ENCODE assay signal across 16 cellular contexts in genomic region chr2:174630097-174630496, GRCh38. TPM values are rescaled to one million over a fixed set of nuclear protein-coding genes. Genes with fewer than 3 reads are reported as not detected.
DNase-seq lines count a peak whose midpoint lies in the region; ATAC-seq and TF ChIP-seq lines count a peak whose summit lies in the region.
"Had no signal": no experiment of that assay in that cellular context is flagged by ENCODE, and none has a peak within 500 bp of the region (broad histone marks: within the 10 kb centered on the region; RNA-seq: fewer than 3 reads in every experiment).

No MANE protein-coding gene starts in this region.

- H3K27ac ChIP-seq in tibial artery = peak overlapping the region; percentile 17 to 33
- H3K27ac ChIP-seq in aorta (ENCODE audit: low read depth in 1 of 2, low read length in 2 of 2) = peak overlapping the region in 1 of 2 donors; percentile 36
- H3K27ac ChIP-seq in upper lobe of left lung = no peak overlapping the region
- H3K27ac ChIP-seq: foreskin keratinocyte, HL-60 had no signal

- H3K36me3 Mint-ChIP-seq in activated naive CD4-positive, alpha-beta T cell treated with anti-CD3 and anti-CD28 coated beads for 36 hours (ENCODE audit: low read depth) = peaks cover 72% of the 10 kb centered on the region
- H3K36me3 Mint-ChIP-seq in activated T-helper 1 cell treated with anti-CD3 and anti-CD28 coated beads, Interleukin-12 subunit alpha, Interleukin-12 subunit beta, Interleukin-2, Interleukin-4 antibody, amounts not matched to agents 30 ng/mL and 10 ng/mL and 1 ng/mL, durations not matched to agents 14 hours and 24 hours and 36 hours (ENCODE audit: low read depth) = peaks cover 66% of the 10 kb centered on the region
- H3K36me3 Mint-ChIP-seq in immature natural killer cell = peaks cover 11 to 18% (median 11%) of the 10 kb centered on the region in 3 donors

- no peak for TF ChIP-seq CTCF in tibial artery (IDR thresholded peaks at IDR 0.05)
- no peak for TF ChIP-seq CTCF in upper lobe of left lung (IDR thresholded peaks at IDR 0.05)

- 44 to 48% methylated on average over 3 of the region's 3 CpGs for WGBS in aorta, 2 donors
- 91 to 96% methylated on average over 3 of the region's 3 CpGs for whole genome bisulfite sequencing in upper lobe of left lung, 2 donors

- intact Hi-C loops in activated naive CD4-positive, alpha-beta T cell treated with anti-CD3 and anti-CD28 coated beads for 36 hours (cut with micrococcal nuclease) = loop anchor here (5.0 kb wide), 1 partner anchor 233 kb away; the partner anchor contains the start of gene SCRN3
- intact Hi-C loops in activated T-helper 1 cell treated with anti-CD3 and anti-CD28 coated beads, Interleukin-12 subunit alpha, Interleukin-12 subunit beta, Interleukin-2, Interleukin-4 antibody, amounts not matched to agents 30 ng/mL and 10 ng/mL and 1 ng/mL, durations not matched to agents 14 hours and 24 hours and 36 hours (cut with micrococcal nuclease) = loop anchor here (2.0 kb wide), 1 partner anchor 121 kb away; no protein-coding TSS in a partner anchor
- intact Hi-C loops in tibial artery (cut with DNase I; ENCODE audit: low total_unique reads) = no loop called here
- intact Hi-C loops in aorta (cut with DNase I) = no loop called here

- DNase-seq in activated naive CD4-positive, alpha-beta T cell treated with anti-CD3 and anti-CD28 coated beads for 36 hours = no peak
- no peak for DNase-seq in activated naive CD4-positive, alpha-beta T cell treated with anti-CD3 and anti-CD28 coated beads, Interleukin-2, amount 50 U/mL, for 16 hours
- DNase-seq in activated T-helper 1 cell treated with anti-CD3 and anti-CD28 coated beads, Interleukin-12 subunit alpha, Interleukin-12 subunit beta, Interleukin-2, Interleukin-4 antibody, amounts not matched to agents 30 ng/mL and 10 ng/mL and 1 ng/mL, durations not matched to agents 14 hours and 24 hours and 36 hours (ENCODE audit: low spot score) = no peak
- DNase-seq in immature natural killer cell (no peak), tibial artery (no peak), aorta (no peak), upper lobe of left lung (no peak), NCI-H82 (lab: John Stamatoyannopoulos, UW) (no peak)
- DNase-seq: DMS 273 treated with DMSO at 0.1 percent for 48 hours, foreskin keratinocyte, KG1, left ventricle myocardium superior, NCI-H146, NCI-H510A had no signal

- H3K4me3 Mint-ChIP-seq in activated naive CD4-positive, alpha-beta T cell treated with anti-CD3 and anti-CD28 coated beads for 36 hours = peak overlapping the region; percentile 91
- peak overlapping the region; percentile 94 for H3K4me3 Mint-ChIP-seq in activated T-helper 1 cell treated with anti-CD3 and anti-CD28 coated beads, Interleukin-12 subunit alpha, Interleukin-12 subunit beta, Interleukin-2, Interleukin-4 antibody, amounts not matched to agents 30 ng/mL and 10 ng/mL and 1 ng/mL, durations not matched to agents 14 hours and 24 hours and 36 hours
- H3K4me3 Mint-ChIP-seq in immature natural killer cell = no peak overlapping the region
- H3K4me3 Mint-ChIP-seq: nephron had no signal

- H3K4me1 Mint-ChIP-seq in activated naive CD4-positive, alpha-beta T cell treated with anti-CD3 and anti-CD28 coated beads for 36 hours (ENCODE audit: low read depth) = peaks cover 67% of the 10 kb centered on the region
- H3K4me1 Mint-ChIP-seq in activated T-helper 1 cell treated with anti-CD3 and anti-CD28 coated beads, Interleukin-12 subunit alpha, Interleukin-12 subunit beta, Interleukin-2, Interleukin-4 antibody, amounts not matched to agents 30 ng/mL and 10 ng/mL and 1 ng/mL, durations not matched to agents 14 hours and 24 hours and 36 hours (ENCODE audit: low read depth) = peaks cover 87% of the 10 kb centered on the region
- peaks cover 80 to 92% of the 10 kb centered on the region in 2 donors for H3K4me1 Mint-ChIP-seq in immature natural killer cell

- no peaks in the 10 kb centered on the region for H3K9me3 Mint-ChIP-seq in activated naive CD4-positive, alpha-beta T cell treated with anti-CD3 and anti-CD28 coated beads for 36 hours
- no peaks in the 10 kb centered on the region for H3K9me3 Mint-ChIP-seq in activated T-helper 1 cell treated with anti-CD3 and anti-CD28 coated beads, Interleukin-12 subunit alpha, Interleukin-12 subunit beta, Interleukin-2, Interleukin-4 antibody, amounts not matched to agents 30 ng/mL and 10 ng/mL and 1 ng/mL, durations not matched to agents 14 hours and 24 hours and 36 hours
- no peaks in the 10 kb centered on the region for H3K9me3 Mint-ChIP-seq in immature natural killer cell
- H3K9me3 Mint-ChIP-seq: nephron had no signal

- ATAC-seq in aorta (ENCODE audit: low FRiP score) = no peak
- no peak for ATAC-seq in upper lobe of left lung (ENCODE audit: low FRiP score in 2 of 2)
- ATAC-seq: foreskin keratinocyte, left ventricle myocardium superior had no signal

- no peaks in the 10 kb centered on the region for H3K36me3 ChIP-seq in tibial artery
- no peaks in the 10 kb centered on the region for H3K36me3 ChIP-seq in aorta (ENCODE audit: control insufficient read depth in 1 of 2, insufficient read depth in 2 of 2, low read length in 1 of 2)
- peaks cover 0 to 5% (median 3%) of the 10 kb centered on the region in 4 donors for H3K36me3 ChIP-seq in upper lobe of left lung

- no peaks in the 10 kb centered on the region for H3K27me3 Mint-ChIP-seq in activated naive CD4-positive, alpha-beta T cell treated with anti-CD3 and anti-CD28 coated beads for 36 hours (ENCODE audit: low read depth)
- H3K27me3 Mint-ChIP-seq in activated T-helper 1 cell treated with anti-CD3 and anti-CD28 coated beads, Interleukin-12 subunit alpha, Interleukin-12 subunit beta, Interleukin-2, Interleukin-4 antibody, amounts not matched to agents 30 ng/mL and 10 ng/mL and 1 ng/mL, durations not matched to agents 14 hours and 24 hours and 36 hours (ENCODE audit: insufficient read depth) = no peaks in the 10 kb centered on the region
- peaks cover 0 to 4% (median 2%) of the 10 kb centered on the region in 3 donors for H3K27me3 Mint-ChIP-seq in immature natural killer cell (ENCODE audit: low read depth in 3 of 3)

- CTCF ChIA-PET in activated naive CD4-positive, alpha-beta T cell treated with anti-CD3 and anti-CD28 coated beads for 36 hours (lab: Charles Lee) = interaction anchor here (1.1 to 13.6 kb wide), 2 partner anchors 29 to 56 kb away, joined by 3 to 172 read pairs; partner anchors contain the start of gene WIPF1

- H3K4me1 ChIP-seq in tibial artery (peaks cover 0 to 85% (median 45%) of the 10 kb centered on the region in 4 donors), aorta (ENCODE audit: control insufficient read depth in 1 of 2, insufficient read depth in 2 of 2, low read length in 2 of 2) (peaks cover 9 to 47% of the 10 kb centered on the region in 2 donors), upper lobe of left lung (peaks cover 0 to 14% (median 12%) of the 10 kb centered on the region in 4 donors)
- H3K4me1 ChIP-seq: foreskin keratinocyte had no signal

- no peak overlapping the region for H3K4me3 ChIP-seq in tibial artery
- no peak overlapping the region for H3K4me3 ChIP-seq in aorta (ENCODE audit: low read length in 2 of 2)
- H3K4me3 ChIP-seq in upper lobe of left lung = no peak overlapping the region

- TF ChIP-seq POLR2A in upper lobe of left lung (IDR thresholded peaks at IDR 0.05) = no peak

- no peaks in the 10 kb centered on the region for H3K27me3 ChIP-seq in tibial artery
- H3K27me3 ChIP-seq in aorta (ENCODE audit: control insufficient read depth in 1 of 2, insufficient read depth in 2 of 2, low read length in 1 of 2) = no peaks in the 10 kb centered on the region
- H3K27me3 ChIP-seq in upper lobe of left lung = no peaks in the 10 kb centered on the region
- H3K27me3 ChIP-seq: foreskin keratinocyte had no signal

- no peak for TF ChIP-seq EP300 in upper lobe of left lung (IDR thresholded peaks at IDR 0.05)

- H3K27ac Mint-ChIP-seq in activated naive CD4-positive, alpha-beta T cell treated with anti-CD3 and anti-CD28 coated beads for 36 hours = peak overlapping the region; percentile 99
- H3K27ac Mint-ChIP-seq in activated T-helper 1 cell treated with anti-CD3 and anti-CD28 coated beads, Interleukin-12 subunit alpha, Interleukin-12 subunit beta, Interleukin-2, Interleukin-4 antibody, amounts not matched to agents 30 ng/mL and 10 ng/mL and 1 ng/mL, durations not matched to agents 14 hours and 24 hours and 36 hours = peak overlapping the region; percentile 61
- H3K27ac Mint-ChIP-seq in immature natural killer cell = peak overlapping the region in 5 of 6 donors; percentile 43 to 98 (median 65)
- H3K27ac Mint-ChIP-seq: nephron had no signal

- H3K9me3 ChIP-seq in tibial artery (no peaks in the 10 kb centered on the region), aorta (ENCODE audit: control insufficient read depth, low read length) (no peaks in the 10 kb centered on the region), upper lobe of left lung (no peaks in the 10 kb centered on the region)

RNA-seq across cellular contexts. Expression of gene WIPF1, which starts 32.5 kb away (rescaled TPM):
- 100 to 1,000 TPM; 167 TPM for total RNA-seq in activated naive CD4-positive, alpha-beta T cell treated with anti-CD3 and anti-CD28 coated beads for 36 hours
- 340 and 367 TPM in 2 replicates for total RNA-seq in activated T-helper 1 cell treated with anti-CD3 and anti-CD28 coated beads, Interleukin-12 subunit alpha, Interleukin-12 subunit beta, Interleukin-2, Interleukin-4 antibody, amounts not matched to agents 30 ng/mL and 10 ng/mL and 1 ng/mL, durations not matched to agents 14 hours and 24 hours and 36 hours
- polyA plus RNA-seq in immature natural killer cell (100 to 1,000 TPM in 2 of 3 donors, 10 to 100 TPM in 1; 93.7 to 252 (median 131) TPM), aorta (10 to 100 TPM; 40.9 to 51.7 TPM)
- total RNA-seq in aorta (100 to 1,000 TPM; 107 to 118 TPM), upper lobe of left lung (10 to 100 TPM; 25.1 to 79.0 (median 48.9) TPM)

Comparison
In these comparisons a context has a peak if more than half of its experiments do, and no peak if none do; other contexts are left out.
1. H3K4me3 Mint-ChIP-seq: peak in activated naive CD4-positive, alpha-beta T cell treated with anti-CD3 and anti-CD28 coated beads for 36 hours (single experiment) and activated T-helper 1 cell treated with anti-CD3 and anti-CD28 coated beads, Interleukin-12 subunit alpha, Interleukin-12 subunit beta, Interleukin-2, Interleukin-4 antibody, amounts not matched to agents 30 ng/mL and 10 ng/mL and 1 ng/mL, durations not matched to agents 14 hours and 24 hours and 36 hours (single experiment); none in immature natural killer cell (0 of 5).
2. H3K27ac ChIP-seq: peak in tibial artery (2 of 2); none in upper lobe of left lung (0 of 4).
3. intact Hi-C loops: an anchor here in activated naive CD4-positive, alpha-beta T cell treated with anti-CD3 and anti-CD28 coated beads for 36 hours (5.0 kb wide) and activated T-helper 1 cell treated with anti-CD3 and anti-CD28 coated beads, Interleukin-12 subunit alpha, Interleukin-12 subunit beta, Interleukin-2, Interleukin-4 antibody, amounts not matched to agents 30 ng/mL and 10 ng/mL and 1 ng/mL, durations not matched to agents 14 hours and 24 hours and 36 hours (2.0 kb wide); none called in tibial artery and aorta.
4. Peak in every context shown above with its lines, with median percentiles within 50 percentile points of each other: H3K27ac Mint-ChIP-seq.